ENCODE assay signal across 26 cellular contexts in genomic region chr7:45174328-45174610, GRCh38. TPM values are rescaled to one million over a fixed set of nuclear protein-coding genes. Genes with fewer than 3 reads are reported as not detected.
"Had no signal": no experiment of that assay in that cellular context is flagged by ENCODE, and none has a peak within 500 bp of the region (broad histone marks: within the 10 kb centered on the region; RNA-seq: fewer than 3 reads in every experiment).

No MANE protein-coding gene starts in this region.

- FAIRE-seq: colon, keratinocyte, pancreas had no signal

- H3K4me3 Mint-ChIP-seq: immature natural killer cell; naive thymus-derived CD8-positive, alpha-beta T cell; neural progenitor cell; stimulated activated memory B cell treated with anti-CD40 and anti-IgM and Interleukin-4, amounts not matched to agents 10 μg/mL and 1 μg/mL and 100 μg/mL, for 72 hours; stimulated activated naive CD8-positive, alpha-beta T cell treated with anti-CD3 and anti-CD28 coated beads, Interleukin-15, Interleukin-2, amounts not matched to agents 100 ng/mL and 50 ng/mL, for 24 hours had no signal

- H3K27ac ChIP-seq: esophagus squamous epithelium, gastroesophageal sphincter, neural progenitor cell, pancreas, prostate gland, testis, tibial nerve, upper lobe of right lung, vagina had no signal

- H3K9me3 Mint-ChIP-seq: immature natural killer cell; naive thymus-derived CD8-positive, alpha-beta T cell; neural progenitor cell; stimulated activated memory B cell treated with anti-CD40 and anti-IgM and Interleukin-4, amounts not matched to agents 10 μg/mL and 1 μg/mL and 100 μg/mL, for 72 hours; stimulated activated naive CD8-positive, alpha-beta T cell treated with anti-CD3 and anti-CD28 coated beads, Interleukin-15, Interleukin-2, amounts not matched to agents 100 ng/mL and 50 ng/mL, for 24 hours had no signal

- H3K4me1 Mint-ChIP-seq: immature natural killer cell; neural progenitor cell; stimulated activated memory B cell treated with anti-CD40 and anti-IgM and Interleukin-4, amounts not matched to agents 10 μg/mL and 1 μg/mL and 100 μg/mL, for 72 hours had no signal

- H3K9ac ChIP-seq: neural progenitor cell had no signal

- H3K9me3 ChIP-seq: esophagus squamous epithelium, gastroesophageal sphincter, mucosa of descending colon, pancreas, prostate gland, testis, tibial nerve, upper lobe of right lung, vagina had no signal

- DNase-seq: dermis blood vessel endothelial cell; esophagus squamous epithelium; foreskin fibroblast; glutamatergic neuron; immature natural killer cell; left colon; mucosa of descending colon; occipital lobe; retina; stimulated activated CD4-positive, alpha-beta T cell treated with anti-CD3 and anti-CD28 coated beads, Interleukin-4, amount 100 ng/mL, for 1 hour; stimulated activated CD8-positive, alpha-beta memory T cell treated with anti-CD3 and anti-CD28 coated beads, Interleukin-4, amount 100 ng/mL, for 48 hours; testis had no signal

- H3K4me1 ChIP-seq: esophagus squamous epithelium, gastroesophageal sphincter, neural progenitor cell, pancreas, prostate gland, testis, tibial nerve, upper lobe of right lung, vagina had no signal

- H3K36me3 ChIP-seq: esophagus squamous epithelium, gastroesophageal sphincter, neural progenitor cell, pancreas, prostate gland, tibial nerve, upper lobe of right lung, vagina had no signal

- ATAC-seq: gastroesophageal sphincter; left colon; mucosa of descending colon; naive thymus-derived CD8-positive, alpha-beta T cell; pancreas; stimulated activated memory B cell treated with anti-CD40 and anti-IgM and Interleukin-4, amounts not matched to agents 10 μg/mL and 1 μg/mL and 100 μg/mL, for 72 hours; upper lobe of right lung had no signal

- H3K27me3 ChIP-seq: neural progenitor cell, pancreas, testis, tibial nerve, upper lobe of right lung, vagina had no signal

- H3K27ac Mint-ChIP-seq: immature natural killer cell; neural progenitor cell; stimulated activated memory B cell treated with anti-CD40 and anti-IgM and Interleukin-4, amounts not matched to agents 10 μg/mL and 1 μg/mL and 100 μg/mL, for 72 hours; stimulated activated naive CD8-positive, alpha-beta T cell treated with anti-CD3 and anti-CD28 coated beads, Interleukin-15, Interleukin-2, amounts not matched to agents 100 ng/mL and 50 ng/mL, for 24 hours had no signal

- H3K4me3 ChIP-seq: esophagus squamous epithelium, gastroesophageal sphincter, mucosa of descending colon, neural progenitor cell, pancreas, prostate gland, smooth muscle cell, testis, tibial nerve, upper lobe of right lung, vagina had no signal

- H3K36me3 Mint-ChIP-seq: immature natural killer cell; naive thymus-derived CD8-positive, alpha-beta T cell; neural progenitor cell; stimulated activated memory B cell treated with anti-CD40 and anti-IgM and Interleukin-4, amounts not matched to agents 10 μg/mL and 1 μg/mL and 100 μg/mL, for 72 hours had no signal

RNA-seq across cellular contexts. Expression of gene RAMP3, which starts 16.7 kb away (rescaled TPM):
- total RNA-seq: epithelial cell of proximal tubule; naive thymus-derived CD8-positive, alpha-beta T cell; smooth muscle cell had no signal
- polyA plus RNA-seq: immature natural killer cell; keratinocyte; naive thymus-derived CD8-positive, alpha-beta T cell; smooth muscle cell had no signal
